In genomic region chr11:44305149-44305642, GRCh38 we compare ENCODE assay signal across 10 cellular contexts. TPM values are rescaled to one million over a fixed set of nuclear protein-coding genes. Genes with fewer than 3 reads are reported as not detected.
DNase-seq lines count a peak whose midpoint lies in the region; ATAC-seq and TF ChIP-seq lines count a peak whose summit lies in the region.
"Had no signal": no experiment of that assay in that cellular context is flagged by ENCODE, and none has a peak within 500 bp of the region (broad histone marks: within the 10 kb centered on the region; RNA-seq: fewer than 3 reads in every experiment).

No MANE protein-coding gene starts in this region.

- H3K4me1 Mint-ChIP-seq in activated T-cell treated with anti-CD3 and anti-CD28 coated beads, Interleukin-2, amount 50 U/mL, for 72 hours (ENCODE audit: low read depth), result peaks cover 26% of the 10 kb centered on the region
- peaks cover 19% of the 10 kb centered on the region for H3K4me1 Mint-ChIP-seq in memory B cell

- DNase-seq in activated T-cell treated with anti-CD3 and anti-CD28 coated beads, Interleukin-2, amount 50 U/mL, for 72 hours, result no peak
- no peak for DNase-seq in activated T-cell treated with anti-CD3 and anti-CD28 coated beads, Interleukin-2, amount 50 U/mL, for 1 hour
- DNase-seq in ascending aorta (ENCODE audit: low spot score in 2 of 2) (no peak), memory B cell (ENCODE audit: low spot score in 2 of 2) (no peak), tibial nerve (ENCODE audit: low spot score in 2 of 2) (no peak), mesenteric fat pad (ENCODE audit: low spot score) (no peak), HPDE6-E6E7 (ENCODE audit: extremely low spot score) (no peak), islet precursor cell (no peak)
- DNase-seq: testis had no signal

- ATAC-seq in activated T-cell treated with anti-CD3 and anti-CD28 coated beads, Interleukin-2, amount 50 U/mL, for 72 hours (replicated peaks in 1 of 2), result no peak
- ATAC-seq in memory B cell (ENCODE audit: low read depth), result no peak

- H3K27me3 ChIP-seq in ascending aorta (peaks cover 29% of the 10 kb centered on the region), tibial nerve (peaks cover 0 to 86% of the 10 kb centered on the region in 2 donors)
- H3K27me3 ChIP-seq: testis had no signal

- no peak for TF ChIP-seq POLR2A in tibial nerve (IDR thresholded peaks at IDR 0.05)

- H3K4me3 ChIP-seq in ascending aorta (peak overlapping the region; percentile 58 to 63), tibial nerve (peak overlapping the region; percentile 13 to 58 (median 40))

- H3K36me3 ChIP-seq in ascending aorta (no peaks in the 10 kb centered on the region), tibial nerve (no peaks in the 10 kb centered on the region)

- H3K27ac ChIP-seq in ascending aorta (no peak overlapping the region), tibial nerve (no peak overlapping the region)
- H3K27ac ChIP-seq: testis had no signal

- peak overlapping the region; percentile 91 to 96 for H3K4me3 Mint-ChIP-seq in activated T-cell treated with anti-CD3 and anti-CD28 coated beads, Interleukin-2, amount 50 U/mL, for 72 hours
- H3K4me3 Mint-ChIP-seq in memory B cell, result peak overlapping the region; percentile 90

- no peaks in the 10 kb centered on the region for H3K9me3 Mint-ChIP-seq in activated T-cell treated with anti-CD3 and anti-CD28 coated beads, Interleukin-2, amount 50 U/mL, for 72 hours
- no peaks in the 10 kb centered on the region for H3K9me3 Mint-ChIP-seq in memory B cell

- peak overlapping the region; percentile 51 for H3K27ac Mint-ChIP-seq in activated T-cell treated with anti-CD3 and anti-CD28 coated beads, Interleukin-2, amount 50 U/mL, for 72 hours
- H3K27ac Mint-ChIP-seq in memory B cell, result peak overlapping the region; percentile 54

- H3K4me1 ChIP-seq in ascending aorta, result peaks cover 7 to 25% of the 10 kb centered on the region in 2 donors
- H3K4me1 ChIP-seq in tibial nerve, result peaks cover 0 to 50% (median 16%) of the 10 kb centered on the region in 4 donors

- H3K9me3 ChIP-seq in ascending aorta (no peaks in the 10 kb centered on the region), tibial nerve (no peaks in the 10 kb centered on the region)
- H3K9me3 ChIP-seq: testis had no signal

- peaks cover 76% of the 10 kb centered on the region for H3K27me3 Mint-ChIP-seq in activated T-cell treated with anti-CD3 and anti-CD28 coated beads, Interleukin-2, amount 50 U/mL, for 72 hours (ENCODE audit: low read depth)
- peaks cover 49% of the 10 kb centered on the region for H3K27me3 Mint-ChIP-seq in memory B cell

- H3K36me3 Mint-ChIP-seq in activated T-cell treated with anti-CD3 and anti-CD28 coated beads, Interleukin-2, amount 50 U/mL, for 72 hours (ENCODE audit: insufficient read depth in 2 of 2), result no peaks in the 10 kb centered on the region
- no peaks in the 10 kb centered on the region for H3K36me3 Mint-ChIP-seq in memory B cell

- intact Hi-C loops in ascending aorta (cut with DNase I), result no loop called here

- TF ChIP-seq EP300 in tibial nerve (IDR thresholded peaks at IDR 0.05), result no peak

- WGBS in tibial nerve, 2 donors, result 26 to 30% methylated on average over 13 of the region's 13 CpGs

- TF ChIP-seq CTCF in ascending aorta (IDR thresholded peaks at IDR 0.05) (no peak), tibial nerve (IDR thresholded peaks at IDR 0.05) (no peak)

RNA-seq across cellular contexts. Expression of gene ALX4, which starts 4.7 kb away (rescaled TPM):
- total RNA-seq in activated T-cell treated with anti-CD3 and anti-CD28 coated beads, Interleukin-2, amount 50 U/mL, for 72 hours, result not detected
- total RNA-seq in ascending aorta (not detected), tibial nerve (under 1 TPM in 3 of 4 donors, not detected in 1; under 0.01 to 0.30 (median 0.22) TPM), mesenteric fat pad (not detected)
- total RNA-seq: myocyte had no signal
